8 cellular contexts compared by ENCODE assay signal in the genomic region with DNA sequence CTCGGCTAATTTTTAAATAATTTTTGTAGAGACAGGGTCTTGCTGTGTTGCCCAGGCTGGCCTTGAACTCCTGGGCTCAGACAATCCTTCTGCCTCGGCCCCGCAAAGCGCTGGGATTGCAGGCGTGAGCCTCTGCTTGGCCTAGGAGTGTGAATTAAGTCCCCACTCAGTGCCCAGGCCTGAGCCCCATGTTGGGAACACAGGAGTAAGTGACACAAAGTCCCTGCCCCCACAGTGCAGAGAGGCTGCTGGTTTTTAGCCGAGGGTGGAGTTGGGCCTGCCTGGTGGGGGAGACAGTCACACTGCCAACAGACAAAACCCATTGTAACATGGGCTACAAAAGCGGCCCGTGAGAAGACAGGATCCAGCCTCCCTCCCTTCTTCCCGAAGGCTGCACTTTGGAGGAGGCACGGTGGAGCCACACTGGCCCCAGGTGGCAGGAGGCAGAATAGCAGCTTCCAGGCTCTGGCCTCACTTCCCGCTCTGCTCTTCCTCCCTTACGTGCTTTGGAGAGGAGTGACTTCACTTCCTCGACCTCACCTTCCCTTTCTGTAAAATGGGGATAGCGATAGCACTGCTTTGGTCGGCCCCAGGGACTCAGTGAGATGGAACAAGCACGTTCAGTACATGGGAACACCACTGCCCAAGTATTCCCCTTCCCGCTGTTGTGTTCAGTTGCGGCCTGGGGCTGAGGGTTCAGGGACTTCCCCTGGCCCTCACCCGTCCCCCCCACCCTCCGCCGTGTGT. TPM values are rescaled to one million over a fixed set of nuclear protein-coding genes. Genes with fewer than 3 reads are reported as not detected.
DNase-seq lines count a peak whose midpoint lies in the region; ATAC-seq and TF ChIP-seq lines count a peak whose summit lies in the region.

No MANE protein-coding gene starts in this region.

- H3K9me3 Mint-ChIP-seq in activated T-helper 17 cell treated with anti-CD3 and anti-CD28 coated beads, Interleukin-2, amount 50 U/mL, for 72 hours: no peaks in the 10 kb centered on the region
- H3K9me3 Mint-ChIP-seq in nephron: no peaks in the 10 kb centered on the region

- no peaks in the 10 kb centered on the region for H3K27me3 Mint-ChIP-seq in activated T-helper 17 cell treated with anti-CD3 and anti-CD28 coated beads, Interleukin-2, amount 50 U/mL, for 72 hours
- H3K27me3 Mint-ChIP-seq in nephron (ENCODE audit: low read depth): no peaks in the 10 kb centered on the region

- no peaks in the 10 kb centered on the region for H3K9me3 ChIP-seq in Peyer's patch

- H3K36me3 ChIP-seq in Peyer's patch: peaks cover 0 to 48% (median 0%) of the 10 kb centered on the region in 3 donors

- peaks cover 19% of the 10 kb centered on the region for H3K36me3 Mint-ChIP-seq in activated T-helper 17 cell treated with anti-CD3 and anti-CD28 coated beads, Interleukin-2, amount 50 U/mL, for 72 hours (ENCODE audit: low read depth)
- peaks cover 25% of the 10 kb centered on the region for H3K36me3 Mint-ChIP-seq in nephron (ENCODE audit: low read depth)

- peak overlapping the region; percentile 41 for H3K27ac Mint-ChIP-seq in activated T-helper 17 cell treated with anti-CD3 and anti-CD28 coated beads, Interleukin-2, amount 50 U/mL, for 72 hours
- H3K27ac Mint-ChIP-seq in nephron: no peak overlapping the region

- no peak for TF ChIP-seq POLR2A in Peyer's patch (IDR thresholded peaks at IDR 0.05)

- H3K27ac ChIP-seq in Peyer's patch: peak overlapping the region in 2 of 4 donors; percentile 9 to 55

- no peaks in the 10 kb centered on the region for H3K4me1 ChIP-seq in Peyer's patch

- TF ChIP-seq CTCF in Peyer's patch (IDR thresholded peaks at IDR 0.05) (peak; percentile 73 to 99 (median 96)), fibroblast of the aortic adventitia (IDR thresholded peaks at IDR 0.05; ENCODE audit: insufficient read depth, low read length) (peak; percentile 100), nephron (IDR thresholded peaks at IDR 0.05; ENCODE audit: unreplicated experiment in 3 of 3) (peak; percentile 93 to 96 (median 96))

- no peaks in the 10 kb centered on the region for H3K27me3 ChIP-seq in Peyer's patch

- no peak overlapping the region for H3K4me3 Mint-ChIP-seq in activated T-helper 17 cell treated with anti-CD3 and anti-CD28 coated beads, Interleukin-2, amount 50 U/mL, for 72 hours
- H3K4me3 Mint-ChIP-seq in nephron: no peak overlapping the region

- H3K4me3 ChIP-seq in Peyer's patch (no peak overlapping the region), fibroblast of the aortic adventitia (ENCODE audit: low read depth, low read length) (no peak overlapping the region)

- ATAC-seq in activated T-helper 17 cell treated with anti-CD3 and anti-CD28 coated beads, Interleukin-2, amount 50 U/mL, for 72 hours (replicated peaks): peak; percentile 85
- no peak for ATAC-seq in GM18861 (IDR thresholded peaks at IDR 0.05; ENCODE audit: unreplicated experiment)

- DNase-seq in DMS 273 treated with DMSO at 0.1 percent for 48 hours (lab: John Stamatoyannopoulos, UW): peak; percentile 41
- DNase-seq in HuH-7.5 (ENCODE audit: low spot score): peak; percentile 96
- DNase-seq in Peyer's patch: peak; percentile 39 to 85 (median 81)
- DNase-seq in fibroblast of the aortic adventitia (ENCODE audit: low read depth): peak; percentile 87
- peak; percentile 93 for DNase-seq in superior temporal gyrus (ENCODE audit: extremely low spot score)

- H3K4me1 Mint-ChIP-seq in activated T-helper 17 cell treated with anti-CD3 and anti-CD28 coated beads, Interleukin-2, amount 50 U/mL, for 72 hours: no peaks in the 10 kb centered on the region
- H3K4me1 Mint-ChIP-seq in nephron: no peaks in the 10 kb centered on the region

RNA-seq across cellular contexts. Expression of a gene that starts 15.2 kb away (rescaled TPM):
- total RNA-seq in Peyer's patch: 100 to 1,000 TPM in 1 of 4 donors, 10 to 100 TPM in 3; 11.2 to 117 (median 23.0) TPM
- total RNA-seq in activated T-helper 17 cell treated with anti-CD3 and anti-CD28 coated beads, Interleukin-2, amount 50 U/mL, for 72 hours: 1 to 10 TPM in 1 of 2 donors, under 1 TPM in 1; 0.35 to 8.2 TPM
- 70.4 and 110 TPM in 2 replicates for total RNA-seq in fibroblast of the aortic adventitia (ENCODE audit: low replicate concordance)

RNA-seq across cellular contexts. Expression of a gene that starts 47.3 kb away (rescaled TPM):
- 100 to 1,000 TPM in 3 of 4 donors, 10 to 100 TPM in 1; 86.2 to 179 (median 159) TPM for total RNA-seq in Peyer's patch
- 100 to 1,000 TPM; 274 to 467 TPM for total RNA-seq in activated T-helper 17 cell treated with anti-CD3 and anti-CD28 coated beads, Interleukin-2, amount 50 U/mL, for 72 hours
- 105 and 151 TPM in 2 replicates for total RNA-seq in fibroblast of the aortic adventitia (ENCODE audit: low replicate concordance)

Comparison
In these comparisons a context has a peak if more than half of its experiments do, and no peak if none do; other contexts are left out.
1. DNase-seq: peak in every context shown above with its lines; median percentile 96 in HuH-7.5; 93 in superior temporal gyrus; 87 in fibroblast of the aortic adventitia; 81 in Peyer's patch; 41 in DMS 273 treated with DMSO at 0.1 percent for 48 hours.